ENCODE assay signal across 25 cellular contexts in the genomic region with DNA sequence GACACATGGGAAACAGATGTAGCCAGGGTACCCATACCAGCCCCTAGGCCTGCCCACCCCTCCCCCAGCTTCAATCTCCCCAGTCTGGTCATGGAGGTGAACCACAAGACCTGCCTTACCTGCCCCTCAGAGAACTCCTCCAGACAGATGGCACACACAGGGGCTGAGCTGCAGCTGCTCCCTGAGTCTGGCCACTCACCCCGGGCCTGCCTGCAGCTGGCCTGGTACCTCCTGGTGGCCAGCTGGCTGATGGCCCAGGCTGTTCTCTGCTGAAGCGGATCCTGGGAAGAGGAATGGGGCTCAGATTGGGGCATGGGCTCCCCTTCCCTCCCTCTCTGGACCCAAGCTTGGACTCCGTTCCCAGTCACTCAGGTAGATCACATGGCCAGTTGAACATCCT. TPM values are rescaled to one million over a fixed set of nuclear protein-coding genes. Genes with fewer than 3 reads are reported as not detected.
DNase-seq lines count a peak whose midpoint lies in the region; ATAC-seq and TF ChIP-seq lines count a peak whose summit lies in the region.
"Had no signal": no experiment of that assay in that cellular context is flagged by ENCODE, and none has a peak within 500 bp of the region (broad histone marks: within the 10 kb centered on the region; RNA-seq: fewer than 3 reads in every experiment).

No MANE protein-coding gene starts in this region.

- TF ChIP-seq CTCF in right lobe of liver (IDR thresholded peaks at IDR 0.05) = no peak

- peaks cover 18% of the 10 kb centered on the region for H3K4me1 Mint-ChIP-seq in T-helper 17 cell
- peaks cover 4 to 21% of the 10 kb centered on the region in 2 donors for H3K4me1 Mint-ChIP-seq in effector memory CD8-positive, alpha-beta T cell (ENCODE audit: low read depth in 2 of 2)
- H3K4me1 Mint-ChIP-seq: CD14-positive monocyte had no signal

- no CpG with 5 or more reads among the region's 3 CpGs for WGBS in right lobe of liver (ENCODE audit: insufficient coverage, low coverage, low lambda C conversion rate, missing lambda C conversion rate)

- no peaks in the 10 kb centered on the region for H3K27me3 ChIP-seq in right lobe of liver

- H3K9me3 Mint-ChIP-seq in effector memory CD8-positive, alpha-beta T cell = no peaks in the 10 kb centered on the region
- H3K9me3 Mint-ChIP-seq: CD14-positive monocyte had no signal

- H3K4me3 Mint-ChIP-seq in T-helper 17 cell = no peak overlapping the region
- H3K4me3 Mint-ChIP-seq in effector memory CD8-positive, alpha-beta T cell = no peak overlapping the region
- H3K4me3 Mint-ChIP-seq: CD14-positive monocyte had no signal

- peaks cover 0 to 24% (median 6%) of the 10 kb centered on the region in 4 donors for H3K36me3 ChIP-seq in right lobe of liver
- H3K36me3 ChIP-seq: BE2C, SJSA1 had no signal

- H3K4me3 ChIP-seq in right lobe of liver = no peak overlapping the region
- H3K4me3 ChIP-seq: PC-9, SJSA1 had no signal

- no peak for TF ChIP-seq POLR2A in right lobe of liver (IDR thresholded peaks at IDR 0.05)

- H3K36me3 Mint-ChIP-seq in T-helper 17 cell (ENCODE audit: low read depth) = peaks cover 5% of the 10 kb centered on the region
- peaks cover 8% of the 10 kb centered on the region for H3K36me3 Mint-ChIP-seq in effector memory CD8-positive, alpha-beta T cell (ENCODE audit: insufficient read depth)
- H3K36me3 Mint-ChIP-seq: CD14-positive monocyte had no signal

- no peaks in the 10 kb centered on the region for H3K27me3 Mint-ChIP-seq in T-helper 17 cell
- H3K27me3 Mint-ChIP-seq in effector memory CD8-positive, alpha-beta T cell = no peaks in the 10 kb centered on the region

- H3K4me1 ChIP-seq in right lobe of liver = peaks cover 0 to 18% (median 3%) of the 10 kb centered on the region in 4 donors
- H3K4me1 ChIP-seq: BE2C, SJSA1 had no signal

- no peak overlapping the region for H3K27ac ChIP-seq in right lobe of liver
- H3K27ac ChIP-seq: PC-9, SJSA1 had no signal

- H3K27ac Mint-ChIP-seq in T-helper 17 cell = peak overlapping the region; percentile 45
- no peak overlapping the region for H3K27ac Mint-ChIP-seq in effector memory CD8-positive, alpha-beta T cell

- intact Hi-C loops in right lobe of liver (cut with DNase I) = no loop called here

- no peaks in the 10 kb centered on the region for H3K9me3 ChIP-seq in T-helper 17 cell (ENCODE audit: control insufficient read depth, low read length, poor library complexity, severe bottlenecking)
- H3K9me3 ChIP-seq in right lobe of liver = no peaks in the 10 kb centered on the region
- H3K9me3 ChIP-seq: BE2C, SJSA1 had no signal

- peak; percentile 33 for DNase-seq in DMS 273 (lab: John Stamatoyannopoulos, UW; ENCODE audit: unreplicated experiment)
- no peak for DNase-seq in DMS 273 treated with DMSO at 0.1 percent for 48 hours (lab: John Stamatoyannopoulos, UW)
- no peak for DNase-seq in T-helper 17 cell
- DNase-seq in right lobe of liver = no peak
- no peak for DNase-seq in SKM-1 treated with dmso at 0.1 percent for 144 hours (lab: John Stamatoyannopoulos, UW; ENCODE audit: unreplicated experiment)
- DNase-seq in effector memory CD8-positive, alpha-beta T cell = no peak
- DNase-seq: 8988T; ACHN; BE2C; Calu3; GOT3; HCEC 1CT; Karpas-422; NCI-H1092; NCI-H1417 treated with DMSO at 0.1 percent for 48 hours; NCI-H1694 treated with DMSO at 0.1 percent for 48 hours; NCI-H2081; NCI-H345; NCI-H748 treated with DMSO at 0.1 percent for 48 hours; NK-92 treated with Interleukin-12 subunit alpha and Interleukin-12 subunit beta, amount 100 ng/mL, for 24 hours; PC-9; Right ventricle myocardium superior had no signal

- ATAC-seq in T-helper 17 cell (no peak), right lobe of liver (peak; percentile 7 to 42 (median 15)), GM18873 (IDR thresholded peaks at IDR 0.05; ENCODE audit: low FRiP score, unreplicated experiment) (no peak)
- no peak for ATAC-seq in effector memory CD8-positive, alpha-beta T cell (replicated peaks)

RNA-seq across cellular contexts. Expression of a gene that starts 8.7 kb away (rescaled TPM):
- total RNA-seq in T-helper 17 cell (10 to 100 TPM; 41.3 to 50.6 TPM), right lobe of liver (10 to 100 TPM; 24.8 to 50.9 (median 37.0) TPM)

RNA-seq across cellular contexts. Expression of a gene that starts 32.1 kb away (rescaled TPM):
- total RNA-seq in T-helper 17 cell = 10 to 100 TPM; 30.5 to 32.8 TPM
- 1 to 10 TPM in 5 of 6 experiments, under 1 TPM in 1; 0.87 to 8.3 (median 3.8) TPM for total RNA-seq in right lobe of liver
- total RNA-seq: Calu3 had no signal

RNA-seq across cellular contexts. Expression of a gene that starts 56.7 kb away (rescaled TPM):
- total RNA-seq in T-helper 17 cell (under 1 TPM; 0.57 to 0.94 TPM), right lobe of liver (10 to 100 TPM in 2 of 6 experiments, 1 to 10 TPM in 4; 1.7 to 11.5 (median 6.0) TPM)

Comparison
In these comparisons a context has a peak if more than half of its experiments do, and no peak if none do; other contexts are left out.
1. ATAC-seq: peak in right lobe of liver (4 of 4); none in T-helper 17 cell (single experiment), GM18873 (single experiment) and effector memory CD8-positive, alpha-beta T cell (single experiment).